In the genomic region with DNA sequence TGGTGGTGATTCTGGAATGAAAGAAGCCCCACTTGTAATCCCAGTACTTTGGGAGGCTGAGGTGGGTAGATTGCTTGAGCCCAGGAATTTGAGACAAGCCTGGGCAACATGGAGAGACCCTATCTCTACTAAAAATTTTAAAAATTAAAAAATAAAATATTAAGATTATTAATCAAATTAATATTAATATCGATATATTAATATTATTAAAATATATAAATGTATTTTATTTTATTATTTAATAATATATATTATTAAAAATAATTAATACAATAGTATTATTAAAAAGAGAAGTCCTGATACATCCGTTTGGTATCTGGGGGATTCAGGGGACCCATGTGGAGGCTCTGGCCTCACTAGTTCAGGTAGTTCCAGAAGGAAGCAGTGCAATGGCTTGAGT, we compare ENCODE assay signal across 27 cellular contexts.
"Had no signal": no experiment of that assay in that cellular context is flagged by ENCODE, and none has a peak within 500 bp of the region (broad histone marks: within the 10 kb centered on the region; RNA-seq: fewer than 3 reads in every experiment).

No MANE protein-coding gene starts in this region.

- H3K36me3 Mint-ChIP-seq: natural killer cell treated with Interleukin-12 subunit alpha and Interleukin-12 subunit beta and Interleukin-15 and Interleukin-18, amount 100 ng/mL, for 72 hours; stimulated activated effector memory CD8-positive, alpha-beta T cell treated with anti-CD3 and anti-CD28 coated beads, Interleukin-12 subunit alpha, Interleukin-12 subunit beta, amount 100 ng/mL, for 72 hours had no signal

- H3K27me3 Mint-ChIP-seq: naive B cell; naive thymus-derived CD8-positive, alpha-beta T cell; natural killer cell treated with Interleukin-12 subunit alpha and Interleukin-12 subunit beta and Interleukin-15 and Interleukin-18, amount 100 ng/mL, for 72 hours; progenitor cell of endocrine pancreas; stimulated activated naive B cell treated with anti-CD40 and anti-IgM and Interleukin-4, amounts not matched to agents 10 μg/mL and 1 μg/mL and 100 μg/mL, for 72 hours; stimulated activated naive CD8-positive, alpha-beta T cell treated with anti-CD3 and anti-CD28 coated beads, Interleukin-15, Interleukin-2, amounts not matched to agents 100 ng/mL and 50 ng/mL, for 24 hours; type B pancreatic cell had no signal

- ATAC-seq: naive thymus-derived CD8-positive, alpha-beta T cell; natural killer cell treated with Interleukin-12 subunit alpha and Interleukin-12 subunit beta and Interleukin-15 and Interleukin-18, amount 100 ng/mL, for 72 hours; sciatic nerve; stimulated activated effector memory CD8-positive, alpha-beta T cell treated with anti-CD3 and anti-CD28 coated beads, Interleukin-12 subunit alpha, Interleukin-12 subunit beta, amount 100 ng/mL, for 72 hours; upper lobe of right lung had no signal

- DNase-seq: naive B cell; naive thymus-derived CD8-positive, alpha-beta T cell; nephron progenitor cell; nucleus accumbens; psoas muscle; small intestine; stimulated activated CD4-positive, alpha-beta T cell treated with anti-CD3 and anti-CD28 coated beads, Interleukin-15, amount 100 ng/mL, for 24 hours; stimulated activated CD4-positive, alpha-beta T cell treated with anti-CD3 and anti-CD28 coated beads, Interleukin-2, amount 100 ng/mL, for 24 hours; stimulated activated CD4-positive, alpha-beta T cell treated with anti-CD3 and anti-CD28 coated beads, Interleukin-2, amount 100 ng/mL, for 48 hours; stimulated activated CD4-positive, alpha-beta T cell treated with anti-CD3 and anti-CD28 coated beads, Interleukin-4, amount 100 ng/mL, for 24 hours; stimulated activated naive B cell treated with anti-CD40 and anti-IgM and Interleukin-4, amounts not matched to agents 10 μg/mL and 1 μg/mL and 100 μg/mL, for 72 hours; stimulated activated naive CD4-positive, alpha-beta T cell treated with Interleukin-2 at 50 U/mL for 16 hours; stomach; thyroid gland; upper lobe of right lung; uterus had no signal

- H3K4me1 ChIP-seq: parathyroid adenoma, psoas muscle, stomach, thyroid gland, tibial nerve, upper lobe of right lung, uterus had no signal

- H3K27ac Mint-ChIP-seq: natural killer cell treated with Interleukin-12 subunit alpha and Interleukin-12 subunit beta and Interleukin-15 and Interleukin-18, amount 100 ng/mL, for 72 hours; nephron progenitor cell; progenitor cell of endocrine pancreas; stimulated activated effector memory CD8-positive, alpha-beta T cell treated with anti-CD3 and anti-CD28 coated beads, Interleukin-12 subunit alpha, Interleukin-12 subunit beta, amount 100 ng/mL, for 72 hours; stimulated activated naive B cell treated with anti-CD40 and anti-IgM and Interleukin-4, amounts not matched to agents 10 μg/mL and 1 μg/mL and 100 μg/mL, for 72 hours; stimulated activated naive CD8-positive, alpha-beta T cell treated with anti-CD3 and anti-CD28 coated beads, Interleukin-15, Interleukin-2, amounts not matched to agents 100 ng/mL and 50 ng/mL, for 24 hours; type B pancreatic cell had no signal

- H3K9me3 Mint-ChIP-seq: naive B cell; naive thymus-derived CD8-positive, alpha-beta T cell; natural killer cell treated with Interleukin-12 subunit alpha and Interleukin-12 subunit beta and Interleukin-15 and Interleukin-18, amount 100 ng/mL, for 72 hours; nephron progenitor cell; neural crest cell; stimulated activated effector memory CD8-positive, alpha-beta T cell treated with anti-CD3 and anti-CD28 coated beads, Interleukin-12 subunit alpha, Interleukin-12 subunit beta, amount 100 ng/mL, for 72 hours; stimulated activated naive B cell treated with anti-CD40 and anti-IgM and Interleukin-4, amounts not matched to agents 10 μg/mL and 1 μg/mL and 100 μg/mL, for 72 hours; stimulated activated naive CD8-positive, alpha-beta T cell treated with anti-CD3 and anti-CD28 coated beads, Interleukin-15, Interleukin-2, amounts not matched to agents 100 ng/mL and 50 ng/mL, for 24 hours; type B pancreatic cell had no signal

- H3K4me3 ChIP-seq: psoas muscle, stomach, thoracic aorta, thyroid gland, tibial nerve, upper lobe of right lung, uterus had no signal

- H3K9me3 ChIP-seq: neutrophil, psoas muscle, stomach, thoracic aorta, thyroid gland, tibial nerve, upper lobe of right lung, uterus had no signal

- FAIRE-seq: small intestine had no signal

- H3K27me3 ChIP-seq: neutrophil, stomach, thyroid gland, tibial nerve, upper lobe of right lung, uterus had no signal

- H3K4me1 Mint-ChIP-seq: naive B cell; naive thymus-derived CD8-positive, alpha-beta T cell; neural crest cell; stimulated activated effector memory CD8-positive, alpha-beta T cell treated with anti-CD3 and anti-CD28 coated beads, Interleukin-12 subunit alpha, Interleukin-12 subunit beta, amount 100 ng/mL, for 72 hours had no signal

- H3K27ac ChIP-seq: neutrophil, parathyroid adenoma, psoas muscle, stomach, thoracic aorta, thyroid gland, tibial nerve, upper lobe of right lung, uterus had no signal

- H3K4me3 Mint-ChIP-seq: naive thymus-derived CD8-positive, alpha-beta T cell; natural killer cell treated with Interleukin-12 subunit alpha and Interleukin-12 subunit beta and Interleukin-15 and Interleukin-18, amount 100 ng/mL, for 72 hours; nephron progenitor cell; neural crest cell; stimulated activated effector memory CD8-positive, alpha-beta T cell treated with anti-CD3 and anti-CD28 coated beads, Interleukin-12 subunit alpha, Interleukin-12 subunit beta, amount 100 ng/mL, for 72 hours; stimulated activated naive B cell treated with anti-CD40 and anti-IgM and Interleukin-4, amounts not matched to agents 10 μg/mL and 1 μg/mL and 100 μg/mL, for 72 hours; stimulated activated naive CD8-positive, alpha-beta T cell treated with anti-CD3 and anti-CD28 coated beads, Interleukin-15, Interleukin-2, amounts not matched to agents 100 ng/mL and 50 ng/mL, for 24 hours; type B pancreatic cell had no signal

- H3K36me3 ChIP-seq: uterus had no signal
